In genomic region chr16:2686912-2687507, GRCh38 we compare ENCODE assay signal across 9 cellular contexts. TPM values are rescaled to one million over a fixed set of nuclear protein-coding genes. Genes with fewer than 3 reads are reported as not detected.
DNase-seq lines count a peak whose midpoint lies in the region; ATAC-seq, FAIRE-seq and TF ChIP-seq lines count a peak whose summit lies in the region.
"Had no signal": no experiment of that assay in that cellular context is flagged by ENCODE, and none has a peak within 500 bp of the region (broad histone marks: within the 10 kb centered on the region; RNA-seq: fewer than 3 reads in every experiment).

No MANE protein-coding gene starts in this region.

- no peak overlapping the region for H3K27ac ChIP-seq in K562 (ENCODE audit: extremely low read depth, low read depth, low read length)
- no peak overlapping the region for H3K27ac ChIP-seq in A673 (ENCODE audit: low read depth, low read length, poor library complexity, severe bottlenecking)

- FAIRE-seq in K562 (lab: Jason Lieb, UNC) = no peak

- no peak for TF ChIP-seq EP300 in K562 (IDR thresholded peaks at IDR 0.05; ENCODE audit: low read length)

- peaks cover 26% of the 10 kb centered on the region; the same call in 2 of the 3 replicates for H3K36me3 ChIP-seq in K562 (ENCODE audit: control insufficient read depth, insufficient read depth, low read length)
- H3K36me3 ChIP-seq in A673 (ENCODE audit: insufficient read depth, low read length, poor library complexity, severe bottlenecking) = no peaks in the 10 kb centered on the region

- POLR2A ChIA-PET in K562 (lab: Yijun Ruan, JAX) (interaction anchor here (1.0 kb wide), 1 partner anchor 17 kb away, joined by 3 read pairs; no protein-coding TSS in a partner anchor), A673 (lab: Charles Lee; ENCODE audit: low non-redundant PET) (no interaction called here)

- H3K27me3 ChIP-seq in K562 (ENCODE audit: control insufficient read depth in 2 of 2, insufficient read depth in 2 of 2, low read length in 2 of 2) (no peaks in the 10 kb centered on the region), A673 (replicated peaks; ENCODE audit: insufficient read depth, low read depth, low read length, poor library complexity) (no peaks in the 10 kb centered on the region)

- no peak for TF ChIP-seq POLR2A in K562 (conservative IDR thresholded peaks at IDR 0.05)

- no peak overlapping the region for H3K4me3 ChIP-seq in K562
- no peak overlapping the region for H3K4me3 ChIP-seq in A673 (ENCODE audit: low read depth, low read length, poor library complexity, severe bottlenecking)

- H3K9me1 ChIP-seq in K562 (ENCODE audit: control insufficient read depth, insufficient read depth, low read length) = no peaks in the 10 kb centered on the region

- BruUV-seq in K562 (replicated peaks; lab: Mats Ljungman, UMichigan) (no TSS peak), A673 (replicated peaks; lab: Mats Ljungman, UMichigan) (no TSS peak)

- no peak for TF ChIP-seq RAD21 in K562 (CRISPR knock-in tag; conservative IDR thresholded peaks at IDR 0.05 in 1 of 2, IDR thresholded peaks at IDR 0.05 in 1 of 2)

- WGBS in K562 (ENCODE audit: insufficient coverage, low coverage, missing lambda C conversion rate) = 55% methylated on average over 17 of the region's 20 CpGs

- no peak overlapping the region; a peak in 1 of 4 replicates for H3K9ac ChIP-seq in K562 (ENCODE audit: insufficient read depth in 1 of 2, low read depth in 2 of 2, low read length in 2 of 2)

- CTCF ChIA-PET in K562 (lab: Yijun Ruan, JAX; ENCODE audit: low intra/inter-chr PET ratio) (no interaction called here), A673 (lab: Charles Lee) (no interaction called here)

- in situ Hi-C loops in K562 (cut with MboI) = no loop called here

- TF ChIP-seq CTCF in K562 (IDR thresholded peaks at IDR 0.05 in 2 of 3, conservative IDR thresholded peaks at IDR 0.05 in 1 of 3; ENCODE audit: insufficient read depth in 2 of 3, low read depth in 1 of 3, low read length in 3 of 3) (no peak), A673 (conservative IDR thresholded peaks at IDR 0.05; ENCODE audit: low read depth, low read length) (no peak)

- peaks cover 5 to 40% of the 10 kb centered on the region in 2 experiments for H3K4me1 ChIP-seq in K562 (replicated peaks in 1 of 2; ENCODE audit: control insufficient read depth in 2 of 2, insufficient read depth in 2 of 2, low read length in 2 of 2)
- no peaks in the 10 kb centered on the region for H3K4me1 ChIP-seq in A673 (ENCODE audit: insufficient read depth, low read length, poor library complexity, severe bottlenecking)

- peak; percentile 9 for DNase-seq in 8988T
- DNase-seq in KG1 (lab: John Stamatoyannopoulos, UW) = peak; percentile 84
- DNase-seq in K562 (ENCODE audit: extremely low read depth in 1 of 4, low spot score in 3 of 4) = peak; percentile 8 to 44 (median 24)
- peak; percentile 55 for DNase-seq in stimulated activated naive CD8-positive, alpha-beta T cell treated with anti-CD3 and anti-CD28 coated beads, Interleukin-15, Interleukin-2, amounts not matched to agents 100 U/mL and 50 U/mL, for 24 hours
- DNase-seq in NCI-H2171 treated with DMSO at 0.1 percent for 48 hours (lab: John Stamatoyannopoulos, UW) = no peak
- DNase-seq in A673 (ENCODE audit: low spot score) = no peak
- no peak for DNase-seq in sciatic nerve (ENCODE audit: low spot score)

- ATAC-seq in GM19023 (IDR thresholded peaks at IDR 0.05; ENCODE audit: unreplicated experiment) = peak; percentile 50
- no peak for ATAC-seq in K562
- ATAC-seq in stimulated activated naive CD8-positive, alpha-beta T cell treated with anti-CD3 and anti-CD28 coated beads, Interleukin-15, Interleukin-2, amounts not matched to agents 100 U/mL and 50 U/mL, for 24 hours = peak; percentile 7
- ATAC-seq in sciatic nerve = no peak

- H3K79me2 ChIP-seq in K562 (ENCODE audit: control insufficient read depth, insufficient read depth, low read length) = peaks cover 32% of the 10 kb centered on the region

- intact Hi-C loops in K562 (cut with micrococcal nuclease) = no loop called here
- intact Hi-C loops in A673 (cut with micrococcal nuclease; ENCODE audit: unreplicated experiment) = no loop called here
- intact Hi-C loops in sciatic nerve (cut with DNase I) = no loop called here

- H4K20me1 ChIP-seq in K562 (replicated peaks; ENCODE audit: control insufficient read depth, insufficient read depth, low read length) = peaks cover 13% of the 10 kb centered on the region

- H3K9me3 ChIP-seq in K562 (replicated peaks; ENCODE audit: control insufficient read depth, insufficient read depth, low read depth, low read length) (no peaks in the 10 kb centered on the region), A673 (ENCODE audit: low read depth, low read length, poor library complexity, severe bottlenecking) (no peaks in the 10 kb centered on the region)

- no peak overlapping the region for H2AFZ ChIP-seq in K562 (ENCODE audit: low read depth, low read length)

- H3K4me2 ChIP-seq in K562 (ENCODE audit: insufficient read depth, low read length) = 0 out of 2 replicates have a peak overlapping the region, but pooled peaks have one; percentile 12

TF ChIP-seq in K562, 482 proteins besides CTCF, POLR2A, EP300 and RAD21 (continues in another document):
- TF ChIP-seq THRAP3 (IDR thresholded peaks at IDR 0.05; ENCODE audit: borderline replicate concordance) (no peak), BRD9 (IDR thresholded peaks at IDR 0.05; ENCODE audit: low read depth, partially characterized antibody) (no peak), SP2 (IDR thresholded peaks at IDR 0.05; ENCODE audit: extremely low read depth, low read depth, low read length, poor library complexity, severe bottlenecking) (no peak), ZKSCAN1 (IDR thresholded peaks at IDR 0.05; ENCODE audit: low read depth, low read length) (no peak), KAT2B (IDR thresholded peaks at IDR 0.05; ENCODE audit: low read depth, low read length) (no peak), ZNF239 (CRISPR knock-in tag; IDR thresholded peaks at IDR 0.05) (no peak), ZNF830 (CRISPR knock-in tag; IDR thresholded peaks at IDR 0.05) (no peak), FOS (IDR thresholded peaks at IDR 0.05; ENCODE audit: extremely low read depth, insufficient read length) (no peak), XRCC5 (IDR thresholded peaks at IDR 0.05; ENCODE audit: low read depth, low read length) (no peak), NFIX (CRISPR knock-in tag; IDR thresholded peaks at IDR 0.05; ENCODE audit: low read depth) (no peak), SPI1 (IDR thresholded peaks at IDR 0.05; ENCODE audit: borderline replicate concordance, low read depth, low read length) (peak; percentile 99)
- TF ChIP-seq, protein P1, sequence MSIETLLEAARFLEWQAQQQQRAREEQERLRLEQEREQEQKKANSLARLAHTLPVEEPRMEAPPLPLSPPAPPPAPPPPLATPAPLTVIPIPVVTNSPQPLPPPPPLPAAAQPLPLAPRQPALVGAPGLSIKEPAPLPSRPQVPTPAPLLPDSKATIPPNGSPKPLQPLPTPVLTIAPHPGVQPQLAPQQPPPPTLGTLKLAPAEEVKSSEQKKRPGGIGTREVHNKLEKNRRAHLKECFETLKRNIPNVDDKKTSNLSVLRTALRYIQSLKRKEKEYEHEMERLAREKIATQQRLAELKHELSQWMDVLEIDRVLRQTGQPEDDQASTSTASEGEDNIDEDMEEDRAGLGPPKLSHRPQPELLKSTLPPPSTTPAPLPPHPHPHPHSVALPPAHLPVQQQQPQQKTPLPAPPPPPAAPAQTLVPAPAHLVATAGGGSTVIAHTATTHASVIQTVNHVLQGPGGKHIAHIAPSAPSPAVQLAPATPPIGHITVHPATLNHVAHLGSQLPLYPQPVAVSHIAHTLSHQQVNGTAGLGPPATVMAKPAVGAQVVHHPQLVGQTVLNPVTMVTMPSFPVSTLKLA (conservative IDR thresholded peaks at IDR 0.05) = no peak

RNA-seq across cellular contexts. Expression of gene KCTD5, which starts 4.7 kb away (rescaled TPM):
- 43.6 and 59.1 TPM in 2 replicates for total RNA-seq in K562 (2011; cell fraction: chromatin; rRNA removed; ENCODE audit: low replicate concordance)
- total RNA-seq in K562 (2011; cell fraction: nucleolus; rRNA removed) = 40.1 and 50.7 TPM in 2 replicates
- total RNA-seq in K562 (2011; cell fraction: nucleoplasm; rRNA removed) = 31.7 and 32.9 TPM in 2 replicates
- total RNA-seq in K562 (2014; rRNA removed) = 34.5 and 48.7 TPM in 2 replicates
- 15.4 and 17.2 TPM in 2 replicates for total RNA-seq in K562 (2014; rRNA removed; fragmentation: Illumina TruSeq; extraction: Trizol)
- 30.9 and 32.3 TPM in 2 replicates for total RNA-seq in K562 (2015; rRNA removed; fragmentation: Illumina TruSeq; extraction: Trizol)
- total RNA-seq in K562 (2021) = 39.0 and 40.0 TPM in 2 replicates
- 36.1 and 37.5 TPM in 2 replicates for polyA plus RNA-seq in K562 (2011; rRNA removed)
- 49.9 and 152 TPM in 2 replicates for polyA plus RNA-seq in K562 (2011; cell fraction: cytosol; rRNA removed)
- 19.7 and 24.6 TPM in 2 replicates for polyA plus RNA-seq in K562 (2011; cell fraction: nucleus; rRNA removed)
- 27.5 and 34.3 TPM in 2 replicates for polyA plus RNA-seq in K562 (2012)
- 31.2 and 39.2 TPM in 2 replicates for polyA plus RNA-seq in K562 (2014; fragmentation: Illumina TruSeq; extraction: Trizol)
- polyA plus RNA-seq in K562 (2014; fragmentation: Nextera tagmentation; extraction: Ambion mirVana) = 1 to 10 TPM in 1 of 2 experiments, under 1 TPM in 1; 0.73 to 1.6 TPM
- 58.0 and 58.3 TPM in 2 replicates for polyA plus RNA-seq in K562 (2014; rRNA removed)
- 17.2 and 25.7 TPM in 2 replicates for polyA minus RNA-seq in K562 (2011; rRNA and poly(A)+ RNA removed)
- polyA minus RNA-seq in K562 (2011; cell fraction: cytosol; rRNA and poly(A)+ RNA removed) = 17.5 and 19.7 TPM in 2 replicates
- 18.7 and 23.8 TPM in 2 replicates for polyA minus RNA-seq in K562 (2011; cell fraction: nucleus; rRNA and poly(A)+ RNA removed)
- 33.1 and 35.6 TPM in 2 replicates for total RNA-seq in A673 (2021)
- 18.2 TPM for total RNA-seq in sciatic nerve

RNA-seq across cellular contexts. Expression of gene PRSS27, which starts 33.0 kb away (rescaled TPM):
- total RNA-seq in K562 (2011; cell fraction: chromatin; rRNA removed; ENCODE audit: low replicate concordance) = 0.83 and 2.0 TPM in 2 replicates
- 1.6 and 2.0 TPM in 2 replicates for total RNA-seq in K562 (2011; cell fraction: nucleolus; rRNA removed)
- 1.4 and 1.5 TPM in 2 replicates for total RNA-seq in K562 (2011; cell fraction: nucleoplasm; rRNA removed)
- total RNA-seq in K562 (2014; rRNA removed) (0.09 and 0.29 TPM in 2 replicates), K562 (2014; rRNA removed; fragmentation: Illumina TruSeq; extraction: Trizol) (not detected in 2 replicates), K562 (2015; rRNA removed; fragmentation: Illumina TruSeq; extraction: Trizol) (0.15 and 0.18 TPM in 2 replicates), K562 (2021) (0.16 and 0.20 TPM in 2 replicates), A673 (2021) (1.3 and 3.0 TPM in 2 replicates), sciatic nerve (2.1 TPM)
- polyA plus RNA-seq in K562 (2011; rRNA removed) (0.20 TPM in 2 replicates), K562 (2014; fragmentation: Illumina TruSeq; extraction: Trizol) (0.11 TPM in 1 of 2 replicates, not detected in the other), K562 (2014; fragmentation: Nextera tagmentation; extraction: Ambion mirVana) (not detected), K562 (2014; rRNA removed) (0.22 TPM in 1 of 2 replicates, not detected in the other)
- polyA plus RNA-seq in K562 (2011; cell fraction: cytosol; rRNA removed) = 0.19 and 0.86 TPM in 2 replicates
- 0.65 and 0.77 TPM in 2 replicates for polyA plus RNA-seq in K562 (2011; cell fraction: nucleus; rRNA removed)
- polyA plus RNA-seq in K562 (2012) = 0.26 and 1.3 TPM in 2 replicates
- 0.07 and 0.15 TPM in 2 replicates for polyA minus RNA-seq in K562 (2011; rRNA and poly(A)+ RNA removed)
- not detected in 2 replicates for polyA minus RNA-seq in K562 (2011; cell fraction: cytosol; rRNA and poly(A)+ RNA removed)
- polyA minus RNA-seq in K562 (2011; cell fraction: nucleus; rRNA and poly(A)+ RNA removed) = 0.44 and 0.67 TPM in 2 replicates
- total RNA-seq: Daoy had no signal

Comparison
In these comparisons a context has a peak if more than half of its experiments do, and no peak if none do; other contexts are left out.
1. DNase-seq: peak in 8988T (single experiment), KG1 (single experiment), K562 (4 of 4) and stimulated activated naive CD8-positive, alpha-beta T cell treated with anti-CD3 and anti-CD28 coated beads, Interleukin-15, Interleukin-2, amounts not matched to agents 100 U/mL and 50 U/mL, for 24 hours (single experiment); none in NCI-H2171 treated with DMSO at 0.1 percent for 48 hours (single experiment), A673 (single experiment) and sciatic nerve (single experiment).
2. ATAC-seq: peak in GM19023 (single experiment) and stimulated activated naive CD8-positive, alpha-beta T cell treated with anti-CD3 and anti-CD28 coated beads, Interleukin-15, Interleukin-2, amounts not matched to agents 100 U/mL and 50 U/mL, for 24 hours (single experiment); none in K562 (single experiment) and sciatic nerve (single experiment).